In the genomic region with DNA sequence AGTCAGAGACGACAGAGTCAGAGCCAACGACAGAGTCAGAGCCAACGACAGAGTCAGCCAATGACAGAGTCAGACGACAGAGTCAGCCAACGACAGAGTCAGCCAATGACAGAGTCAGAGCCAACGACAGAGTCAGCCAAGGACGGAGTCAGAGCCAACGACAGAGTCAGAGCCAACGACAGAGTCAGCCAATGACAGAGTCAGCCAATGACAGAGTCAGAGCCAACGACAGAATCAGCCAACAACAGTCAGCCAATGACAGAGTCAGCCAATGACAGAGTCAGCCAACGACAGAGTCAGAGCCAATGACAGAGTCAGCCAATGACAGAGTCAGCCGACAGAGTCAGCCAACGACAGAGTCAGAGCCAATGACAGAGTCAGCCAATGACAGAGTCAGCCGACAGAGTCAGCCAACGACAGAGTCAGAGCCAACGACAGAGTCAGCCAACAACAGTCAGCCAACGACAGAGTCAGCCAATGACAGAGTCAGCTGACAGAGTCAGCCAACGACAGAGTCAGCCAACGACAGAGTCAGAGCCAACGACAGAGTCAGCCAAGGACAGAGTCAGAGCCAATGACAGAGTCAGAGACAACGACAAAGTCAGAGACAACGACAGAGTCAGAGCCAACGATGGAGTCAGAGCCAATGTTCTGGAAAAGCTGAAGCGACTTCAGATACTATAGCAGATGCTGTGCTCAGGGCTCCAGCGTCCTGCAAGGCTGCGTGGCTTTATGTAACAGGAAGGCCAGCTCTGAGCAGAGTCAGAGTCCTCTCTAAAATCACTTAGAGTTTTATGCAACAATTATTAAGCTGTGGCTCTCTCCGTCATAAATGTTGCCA, we compare ENCODE assay signal across 2 cellular contexts. TPM values are rescaled to one million over a fixed set of nuclear protein-coding genes. Genes with fewer than 3 reads are reported as not detected.
"Had no signal": no experiment of that assay in that cellular context is flagged by ENCODE, and none has a peak within 500 bp of the region (broad histone marks: within the 10 kb centered on the region; RNA-seq: fewer than 3 reads in every experiment).

No MANE protein-coding gene starts in this region.

RNA-seq across cellular contexts. Expression of a gene that starts 30.6 kb away (rescaled TPM):
- total RNA-seq: fibroblast of lung, fibroblast of villous mesenchyme had no signal
